Comparison of ENCODE assay signal across 20 cellular contexts in genomic region chr19:18470787-18471186, GRCh38. TPM values are rescaled to one million over a fixed set of nuclear protein-coding genes. Genes with fewer than 3 reads are reported as not detected.
DNase-seq lines count a peak whose midpoint lies in the region; ATAC-seq and TF ChIP-seq lines count a peak whose summit lies in the region.
"Had no signal": no experiment of that assay in that cellular context is flagged by ENCODE, and none has a peak within 500 bp of the region (broad histone marks: within the 10 kb centered on the region; RNA-seq: fewer than 3 reads in every experiment).

No MANE protein-coding gene starts in this region.

- no peaks in the 10 kb centered on the region for H3K9me3 ChIP-seq in BLaER1 treated with 17β-estradiol and CSF1 and Interleukin-3, amounts not matched to agents 10 nM and 100 nM (replicated peaks in 1 of 11)
- H3K9me3 ChIP-seq in body of pancreas (no peaks in the 10 kb centered on the region), H9 (ENCODE audit: control insufficient read depth, low read depth, low read length) (no peaks in the 10 kb centered on the region), hepatocyte (ENCODE audit: low read depth) (no peaks in the 10 kb centered on the region)
- H3K9me3 ChIP-seq: BLaER1, HAP-1, Peyer's patch, SJCRH30 had no signal

- H3K27ac ChIP-seq in BLaER1 treated with 17β-estradiol and CSF1 and Interleukin-3, amounts not matched to agents 10 nM and 100 nM = peak overlapping the region in 7 of 11 experiments; percentile 19 to 56 (median 42); a peak in 7 of 22 replicates
- H3K27ac ChIP-seq in body of pancreas = peak overlapping the region in 3 of 4 donors; percentile 23 to 89 (median 82)
- no peak overlapping the region for H3K27ac ChIP-seq in H9 (ENCODE audit: insufficient read length, low read depth, low read length)
- H3K27ac ChIP-seq in hepatocyte = no peak overlapping the region
- H3K27ac ChIP-seq: BLaER1, SJCRH30 had no signal

- ATAC-seq in body of pancreas (no peak), GM19328 (IDR thresholded peaks at IDR 0.05; ENCODE audit: unreplicated experiment) (no peak), HG02884 (IDR thresholded peaks at IDR 0.05; ENCODE audit: unreplicated experiment) (no peak)
- ATAC-seq: CD8-positive, alpha-beta T cell had no signal

- peak overlapping the region in 4 of 7 donors; percentile 70 to 78 (median 70) for H3K27ac Mint-ChIP-seq in CD14-positive monocyte
- peak overlapping the region; percentile 16 for H3K27ac Mint-ChIP-seq in nephron progenitor cell
- no peak overlapping the region; a peak in 1 of 7 replicates for H3K27ac Mint-ChIP-seq in H9
- H3K27ac Mint-ChIP-seq: CD8-positive, alpha-beta T cell; IgD-negative memory B cell had no signal

- H4K20me1 ChIP-seq in BLaER1 treated with 17β-estradiol and CSF1 and Interleukin-3, amounts not matched to agents 10 nM and 100 nM = peaks cover 36 to 87% (median 58%) of the 10 kb centered on the region in 11 experiments
- H4K20me1 ChIP-seq in H9 (ENCODE audit: control insufficient read depth, insufficient read depth, insufficient read length) (no peaks in the 10 kb centered on the region), hepatocyte (ENCODE audit: insufficient read depth, poor library complexity, severe bottlenecking) (peaks cover 38% of the 10 kb centered on the region)

- no peak overlapping the region for H4K5ac ChIP-seq in H9 (ENCODE audit: insufficient read length, low read depth, low read length)

- peak overlapping the region in 5 of 11 experiments; percentile 33 to 96 (median 68); a peak in 10 of 22 replicates for H3K4me2 ChIP-seq in BLaER1 treated with 17β-estradiol and CSF1 and Interleukin-3, amounts not matched to agents 10 nM and 100 nM
- H3K4me2 ChIP-seq in H9 (ENCODE audit: insufficient read depth, insufficient read length, low read length) (no peak overlapping the region), hepatocyte (no peak overlapping the region)
- H3K4me2 ChIP-seq: BLaER1 had no signal

- H2AFZ ChIP-seq in H9 (ENCODE audit: low read length) (no peak overlapping the region), hepatocyte (no peak overlapping the region)

- no peak overlapping the region for H2BK5ac ChIP-seq in H9 (ENCODE audit: insufficient read length, low read length)

- no peak overlapping the region for H4K8ac ChIP-seq in H9 (replicated peaks; ENCODE audit: insufficient read length, low read depth, low read length)

- no peaks in the 10 kb centered on the region for H3K9me2 ChIP-seq in hepatocyte (replicated peaks; ENCODE audit: insufficient read depth)

- H3K27me3 Mint-ChIP-seq in CD14-positive monocyte (ENCODE audit: low read depth in 3 of 3) (peaks cover 0 to 2% (median 0%) of the 10 kb centered on the region in 3 donors), nephron progenitor cell (ENCODE audit: low read depth, poor library complexity) (no peaks in the 10 kb centered on the region), H9 (ENCODE audit: low read depth) (no peaks in the 10 kb centered on the region)
- H3K27me3 Mint-ChIP-seq: IgD-negative memory B cell had no signal

- no peak overlapping the region for H3K4me3 Mint-ChIP-seq in CD14-positive monocyte
- H3K4me3 Mint-ChIP-seq in nephron progenitor cell = no peak overlapping the region
- no peak overlapping the region for H3K4me3 Mint-ChIP-seq in H9
- H3K4me3 Mint-ChIP-seq: CD8-positive, alpha-beta T cell; IgD-negative memory B cell had no signal

- no peak for TF ChIP-seq CTCF in CD14-positive monocyte (IDR thresholded peaks at IDR 0.05)
- TF ChIP-seq CTCF in body of pancreas (IDR thresholded peaks at IDR 0.05) = no peak
- TF ChIP-seq CTCF in nephron progenitor cell (IDR thresholded peaks at IDR 0.05) = no peak
- no peak for TF ChIP-seq CTCF in H9 (conservative IDR thresholded peaks at IDR 0.05)
- TF ChIP-seq CTCF in hepatocyte (IDR thresholded peaks at IDR 0.05; ENCODE audit: poor library complexity) = no peak

- no peak overlapping the region for H2BK120ac ChIP-seq in H9 (ENCODE audit: low read depth, low read length, poor library complexity, severe bottlenecking)

- H3K4me3 ChIP-seq in BLaER1 treated with 17β-estradiol and CSF1 and Interleukin-3, amounts not matched to agents 10 nM and 100 nM = no peak overlapping the region
- no peak overlapping the region for H3K4me3 ChIP-seq in body of pancreas
- no peak overlapping the region for H3K4me3 ChIP-seq in hepatocyte
- H3K4me3 ChIP-seq: BLaER1, HAP-1, Peyer's patch, SJCRH30 had no signal

- H3T11ph ChIP-seq in H9 (ENCODE audit: low read length) = no peak overlapping the region

- peaks cover 2% of the 10 kb centered on the region for H3K79me1 ChIP-seq in H9 (ENCODE audit: insufficient read depth, low read depth, low read length, poor library complexity, severe bottlenecking)

- no peaks in the 10 kb centered on the region for H3K23me2 ChIP-seq in H9 (ENCODE audit: insufficient read length, low read depth, low read length, poor library complexity, severe bottlenecking)

- no peak overlapping the region for H2BK15ac ChIP-seq in H9 (ENCODE audit: low read depth, low read length)

- no peak overlapping the region for H3K4ac ChIP-seq in H9 (ENCODE audit: low read depth, low read length)

- H3K9me3 Mint-ChIP-seq in CD14-positive monocyte (peaks cover 0 to 2% (median 0%) of the 10 kb centered on the region in 7 donors), nephron progenitor cell (no peaks in the 10 kb centered on the region), H9 (no peaks in the 10 kb centered on the region)
- H3K9me3 Mint-ChIP-seq: CD8-positive, alpha-beta T cell; IgD-negative memory B cell had no signal

- no peak overlapping the region for H2BK12ac ChIP-seq in H9 (ENCODE audit: insufficient read length, low read depth, low read length)

- H3K79me2 ChIP-seq in H9 (ENCODE audit: insufficient read depth, low read length) = no peaks in the 10 kb centered on the region; the same call in 1 of the 2 replicates
- peaks cover 53% of the 10 kb centered on the region for H3K79me2 ChIP-seq in hepatocyte

- no peaks in the 10 kb centered on the region for H3K27me3 ChIP-seq in BLaER1 treated with 17β-estradiol and CSF1 and Interleukin-3, amounts not matched to agents 10 nM and 100 nM
- no peaks in the 10 kb centered on the region for H3K27me3 ChIP-seq in body of pancreas
- no peaks in the 10 kb centered on the region for H3K27me3 ChIP-seq in H9 (ENCODE audit: insufficient read depth, low read length)
- no peaks in the 10 kb centered on the region for H3K27me3 ChIP-seq in hepatocyte
- H3K27me3 ChIP-seq: BLaER1, Peyer's patch, SJCRH30 had no signal

- no peak overlapping the region for H2BK20ac ChIP-seq in H9 (ENCODE audit: low read depth, low read length, poor library complexity, severe bottlenecking)

- WGBS in body of pancreas, 2 donors = 40 to 57% methylated on average over 2 of the region's 2 CpGs
- no CpG with 5 or more reads among the region's 2 CpGs for WGBS in H9 (ENCODE audit: extremely low coverage, insufficient read length, low lambda C conversion rate)
- 39% methylated on average over 2 of the region's 2 CpGs for WGBS in hepatocyte (ENCODE audit: low lambda C conversion rate, missing lambda C conversion rate)

- no peak for TF ChIP-seq POLR2A in body of pancreas (IDR thresholded peaks at IDR 0.05)

- peaks cover 45 to 69% of the 10 kb centered on the region in 2 donors for H3K36me3 Mint-ChIP-seq in CD14-positive monocyte
- no peaks in the 10 kb centered on the region for H3K36me3 Mint-ChIP-seq in nephron progenitor cell (ENCODE audit: low read depth)
- peaks cover 0 to 2% (median 0%) of the 10 kb centered on the region in 3 experiments; a peak in 1 of 7 replicates for H3K36me3 Mint-ChIP-seq in H9 (ENCODE audit: insufficient read depth in 1 of 3, low read depth in 3 of 3)
- H3K36me3 Mint-ChIP-seq: IgD-negative memory B cell had no signal

- H3K18ac ChIP-seq in H9 (ENCODE audit: insufficient read length, low read depth, low read length) = no peak overlapping the region

- peak overlapping the region in 6 of 11 experiments; percentile 0 to 39 (median 20); a peak in 6 of 22 replicates for H3K9ac ChIP-seq in BLaER1 treated with 17β-estradiol and CSF1 and Interleukin-3, amounts not matched to agents 10 nM and 100 nM
- H3K9ac ChIP-seq in H9 (ENCODE audit: extremely low read depth, insufficient read length, low read length) = no peak overlapping the region
- H3K9ac ChIP-seq: BLaER1 had no signal

- intact Hi-C loops in CD14-positive monocyte (cut with micrococcal nuclease) (loop anchor here in 1 of 2 donors (5.0 kb wide), 1 partner anchor 37 kb away; no protein-coding TSS in a partner anchor), body of pancreas (cut with DNase I) (no loop called here)

- H3K23ac ChIP-seq in H9 (ENCODE audit: insufficient read length, low read depth, low read length) = no peak overlapping the region

- H3K56ac ChIP-seq in H9 (ENCODE audit: insufficient read length, low read depth, low read length) = no peak overlapping the region

- H3K4me1 Mint-ChIP-seq in CD14-positive monocyte (peaks cover 36% of the 10 kb centered on the region), nephron progenitor cell (peaks cover 35% of the 10 kb centered on the region), H9 (peaks cover 11 to 13% of the 10 kb centered on the region in 2 experiments)

- H2AK5ac ChIP-seq in H9 (ENCODE audit: insufficient read length, low read length) = no peak overlapping the region

- DNase-seq in CD14-positive monocyte (ENCODE audit: low spot score) (no peak), body of pancreas (no peak), nephron progenitor cell (no peak), H9 (no peak), hepatocyte (ENCODE audit: low spot score) (no peak)
- DNase-seq: ACHN, DMS153, NCI-H1694 treated with DMSO at 0.1 percent for 48 hours, NCI-H2081 treated with DMSO at 0.1 percent for 48 hours, NCI-H2171 treated with DMSO at 0.1 percent for 48 hours, NCI-H524 treated with DMSO at 0.1 percent for 48 hours, Peyer's patch had no signal

- H3K4me1 ChIP-seq in BLaER1 treated with 17β-estradiol and CSF1 and Interleukin-3, amounts not matched to agents 10 nM and 100 nM = peaks cover 22 to 99% (median 62%) of the 10 kb centered on the region in 10 experiments
- H3K4me1 ChIP-seq in body of pancreas (peaks cover 73% of the 10 kb centered on the region), H9 (ENCODE audit: insufficient read depth, low read length) (no peaks in the 10 kb centered on the region), hepatocyte (ENCODE audit: insufficient read depth) (peaks cover 16% of the 10 kb centered on the region)
- H3K4me1 ChIP-seq: HAP-1 had no signal

- H4K91ac ChIP-seq in H9 (ENCODE audit: insufficient read length, low read depth, low read length) = no peak overlapping the region

- H3K36me3 ChIP-seq in BLaER1 treated with 17β-estradiol and CSF1 and Interleukin-3, amounts not matched to agents 10 nM and 100 nM = peaks cover 17 to 91% (median 39%) of the 10 kb centered on the region in 11 experiments; a peak in 20 of 22 replicates
- H3K36me3 ChIP-seq in body of pancreas (replicated peaks in 1 of 2; ENCODE audit: insufficient read depth in 1 of 2, low read depth in 2 of 2) (no peaks in the 10 kb centered on the region), hepatocyte (replicated peaks; ENCODE audit: insufficient read depth, low read depth) (no peaks in the 10 kb centered on the region)
- H3K36me3 ChIP-seq: HAP-1, SJCRH30 had no signal

- no peak overlapping the region for H3K14ac ChIP-seq in H9 (ENCODE audit: insufficient read depth, low read length)

RNA-seq across cellular contexts. Expression of gene ISYNA1, which starts 32.9 kb away (rescaled TPM):
- not detected for polyA plus RNA-seq in CD14-positive monocyte
- total RNA-seq in body of pancreas = 10 to 100 TPM; 52.7 to 72.8 TPM
- 241 and 255 TPM in 2 replicates for total RNA-seq in H9 (2021)
- 51.5 and 54.9 TPM in 2 replicates for total RNA-seq in hepatocyte
- 144 and 188 TPM in 2 replicates for polyA plus RNA-seq in hepatocyte

RNA-seq across cellular contexts. Expression of gene ELL, which starts 51.1 kb away (rescaled TPM):
- polyA plus RNA-seq in CD14-positive monocyte = 10 to 100 TPM; 12.2 to 12.6 TPM
- 10 to 100 TPM; 12.5 to 14.2 TPM for total RNA-seq in body of pancreas
- 15.5 and 17.0 TPM in 2 replicates for total RNA-seq in H9 (2021)
- 3.9 and 11.0 TPM in 2 replicates for total RNA-seq in hepatocyte
- polyA plus RNA-seq in hepatocyte = 15.0 and 18.1 TPM in 2 replicates

RNA-seq across cellular contexts. Expression of gene SSBP4, which starts 51.6 kb away (rescaled TPM):
- polyA plus RNA-seq in CD14-positive monocyte (10 to 100 TPM; 38.5 to 48.3 TPM), hepatocyte (156 and 169 TPM in 2 replicates)
- total RNA-seq in body of pancreas (10 to 100 TPM; 50.1 to 63.9 TPM), H9 (2021) (46.1 and 50.0 TPM in 2 replicates), hepatocyte (55.8 and 72.6 TPM in 2 replicates)

Comparison
In these comparisons a context has a peak if more than half of its experiments do, and no peak if none do; other contexts are left out.
1. H3K27ac ChIP-seq: peak in BLaER1 treated with 17β-estradiol and CSF1 and Interleukin-3, amounts not matched to agents 10 nM and 100 nM (7 of 11) and body of pancreas (3 of 4); none in H9 (single experiment) and hepatocyte (single experiment).
2. H3K27ac Mint-ChIP-seq: peak in CD14-positive monocyte (4 of 7) and nephron progenitor cell (single experiment); none in H9 (0 of 3).